ENCODE assay signal across 1 cellular context in the genomic region with DNA sequence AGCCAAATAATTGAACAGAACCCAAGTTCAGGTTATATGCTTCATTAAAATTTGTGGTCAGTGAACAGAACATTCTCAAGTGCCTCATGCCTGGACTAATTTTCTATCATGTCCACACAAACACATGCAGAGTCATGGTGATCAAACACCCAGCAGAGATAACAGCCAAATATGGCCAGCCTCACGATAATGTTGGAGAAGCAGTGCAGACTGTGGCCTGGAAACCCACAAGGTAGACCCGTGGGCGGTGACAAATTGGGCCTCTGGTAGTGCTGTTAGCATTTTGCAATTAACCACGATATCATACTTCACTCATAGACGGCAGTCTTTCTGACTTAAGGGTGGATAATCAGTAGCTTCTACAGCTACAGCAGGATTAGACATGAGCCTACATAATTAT.
TF ChIP-seq lines count a peak whose summit lies in the region.

No MANE protein-coding gene starts in this region.

TF ChIP-seq in K562, 482 proteins besides CTCF, POLR2A, EP300 and RAD21 (continued from another document and continues in another):
- TF ChIP-seq CREB1 (IDR thresholded peaks at IDR 0.05) (no peak; the same call in 1 of the 2 replicates), CREB1 (CRISPR knock-in tag; IDR thresholded peaks at IDR 0.05) (no peak), HNRNPUL1 (IDR thresholded peaks at IDR 0.05; ENCODE audit: low read length) (no peak), MEIS2 (IDR thresholded peaks at IDR 0.05; ENCODE audit: partially characterized antibody) (peak; percentile 81), SMARCB1 (IDR thresholded peaks at IDR 0.05; ENCODE audit: insufficient read length, low read depth) (no peak), ADNP (tag; IDR thresholded peaks at IDR 0.05) (0 out of 2 replicates have a peak, but pooled peaks have one; percentile 9), POLR3A (IDR thresholded peaks at IDR 0.05; ENCODE audit: borderline replicate concordance, extremely low read depth, insufficient read depth, insufficient read length) (no peak), FOXA1 (IDR thresholded peaks at IDR 0.05; ENCODE audit: borderline replicate concordance) (no peak), DIDO1 (tag; IDR thresholded peaks at IDR 0.05; ENCODE audit: low read depth) (no peak), SAFB2 (IDR thresholded peaks at IDR 0.05; ENCODE audit: borderline replicate concordance, low read depth, low read length, severe bottlenecking) (no peak), MAZ (CRISPR knock-in tag; conservative IDR thresholded peaks at IDR 0.05 in 1 of 2, IDR thresholded peaks at IDR 0.05 in 1 of 2) (no peak), HMGN3 (IDR thresholded peaks at IDR 0.05; ENCODE audit: borderline replicate concordance, extremely low read depth, insufficient read length, low read depth, low read length) (peak; percentile 67), EP400 (IDR thresholded peaks at IDR 0.05) (peak; percentile 26; the same call in 1 of the 2 replicates), ZNF124 (CRISPR knock-in tag; IDR thresholded peaks at IDR 0.05) (no peak), PRMT5 (CRISPR knock-in tag; IDR thresholded peaks at IDR 0.05) (no peak), JUND (IDR thresholded peaks at IDR 0.05; ENCODE audit: borderline replicate concordance, low read depth, low read length) (peak; percentile 72; the same call in 1 of the 2 replicates), JUND (tag; IDR thresholded peaks at IDR 0.05; ENCODE audit: borderline replicate concordance, low read depth, low read length) (peak; percentile 44; the same call in 1 of the 3 replicates), SMARCC2 (IDR thresholded peaks at IDR 0.05; ENCODE audit: low read depth) (0 out of 2 replicates have a peak, but pooled peaks have one; percentile 42), MTA3 (IDR thresholded peaks at IDR 0.05; ENCODE audit: borderline replicate concordance) (0 out of 2 replicates have a peak, but pooled peaks have one; percentile 27), DACH1 (IDR thresholded peaks at IDR 0.05; ENCODE audit: partially characterized antibody) (peak; percentile 37), ZBED1 (IDR thresholded peaks at IDR 0.05) (peak; percentile 95), SRF (CRISPR knock-in tag; IDR thresholded peaks at IDR 0.05) (peak; percentile 93 to 99), MCM2 (IDR thresholded peaks at IDR 0.05; ENCODE audit: low read depth) (no peak), PML (IDR thresholded peaks at IDR 0.05; ENCODE audit: low read length) (peak; percentile 67), MAFF (IDR thresholded peaks at IDR 0.05; ENCODE audit: low read length) (peak; percentile 85; the same call in 1 of the 2 replicates), RFX5 (IDR thresholded peaks at IDR 0.05; ENCODE audit: low read depth, low read length) (no peak), RBFOX2 (IDR thresholded peaks at IDR 0.05; ENCODE audit: low read depth, low read length) (no peak), ZNF507 (tag; conservative IDR thresholded peaks at IDR 0.05) (no peak), ZNF699 (CRISPR knock-in tag; IDR thresholded peaks at IDR 0.05; ENCODE audit: insufficient replicate concordance) (no peak), YY1 (IDR thresholded peaks at IDR 0.05; ENCODE audit: borderline replicate concordance in 1 of 3, control insufficient read depth in 1 of 3, extremely low read depth in 1 of 3, insufficient read depth in 3 of 3, insufficient read length in 1 of 3, insufficient replicate concordance in 2 of 3, low read depth in 1 of 3, low read length in 2 of 3) (peak in 1 of 3 experiments; percentile 62), CBX2 (IDR thresholded peaks at IDR 0.05; ENCODE audit: insufficient read depth, low read length, poor library complexity, severe bottlenecking) (no peak), KAT8 (IDR thresholded peaks at IDR 0.05; ENCODE audit: low read depth) (no peak), ARHGAP35 (IDR thresholded peaks at IDR 0.05; ENCODE audit: partially characterized antibody) (no peak), ZKSCAN1 (IDR thresholded peaks at IDR 0.05; ENCODE audit: low read depth, low read length) (0 out of 2 replicates have a peak, but pooled peaks have one; percentile 65), HDAC3 (IDR thresholded peaks at IDR 0.05; ENCODE audit: borderline replicate concordance, partially characterized antibody) (peak; percentile 85), HDAC1 (IDR thresholded peaks at IDR 0.05) (peak in 1 of 2 experiments; percentile 88; a peak in 2 of 4 replicates), ZNF444 (CRISPR knock-in tag; IDR thresholded peaks at IDR 0.05) (no peak), SMARCA4 (IDR thresholded peaks at IDR 0.05) (peak; percentile 88), NFYB (IDR thresholded peaks at IDR 0.05; ENCODE audit: extremely low read depth, insufficient read length) (no peak), TRIM24 (IDR thresholded peaks at IDR 0.05) (peak; percentile 34 to 62; a peak in 2 of 4 replicates), ZFP36 (IDR thresholded peaks at IDR 0.05; ENCODE audit: low read depth, low read length, partially characterized antibody) (peak; percentile 84), BACH1 (tag; IDR thresholded peaks at IDR 0.05) (peak; percentile 78; the same call in 1 of the 2 replicates), MCM3 (IDR thresholded peaks at IDR 0.05) (no peak), MEF2A (IDR thresholded peaks at IDR 0.05; ENCODE audit: control insufficient read depth, low read depth, low read length) (peak; percentile 60; the same call in 1 of the 2 replicates), ZNF431 (CRISPR knock-in tag; IDR thresholded peaks at IDR 0.05) (no peak), CCNT2 (IDR thresholded peaks at IDR 0.05; ENCODE audit: borderline replicate concordance, extremely low read depth, insufficient read length, low read depth, low read length) (peak; percentile 85), SMARCE1 (IDR thresholded peaks at IDR 0.05) (peak; percentile 83), ZNF584 (CRISPR knock-in tag; IDR thresholded peaks at IDR 0.05; ENCODE audit: low read depth) (0 out of 2 replicates have a peak, but pooled peaks have one; percentile 38), ZNF263 (CRISPR knock-in tag; IDR thresholded peaks at IDR 0.05; ENCODE audit: borderline replicate concordance) (no peak)
- TF ChIP-seq, protein P1, sequence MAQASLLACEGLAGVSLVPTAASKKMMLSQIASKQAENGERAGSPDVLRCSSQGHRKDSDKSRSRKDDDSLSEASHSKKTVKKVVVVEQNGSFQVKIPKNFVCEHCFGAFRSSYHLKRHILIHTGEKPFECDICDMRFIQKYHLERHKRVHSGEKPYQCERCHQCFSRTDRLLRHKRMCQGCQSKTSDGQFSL (CRISPR knock-in tag; IDR thresholded peaks at IDR 0.05) = no peak
- TF ChIP-seq, protein P1 (tag; IDR thresholded peaks at IDR 0.05) = no peak
- TF ChIP-seq, protein P2, sequence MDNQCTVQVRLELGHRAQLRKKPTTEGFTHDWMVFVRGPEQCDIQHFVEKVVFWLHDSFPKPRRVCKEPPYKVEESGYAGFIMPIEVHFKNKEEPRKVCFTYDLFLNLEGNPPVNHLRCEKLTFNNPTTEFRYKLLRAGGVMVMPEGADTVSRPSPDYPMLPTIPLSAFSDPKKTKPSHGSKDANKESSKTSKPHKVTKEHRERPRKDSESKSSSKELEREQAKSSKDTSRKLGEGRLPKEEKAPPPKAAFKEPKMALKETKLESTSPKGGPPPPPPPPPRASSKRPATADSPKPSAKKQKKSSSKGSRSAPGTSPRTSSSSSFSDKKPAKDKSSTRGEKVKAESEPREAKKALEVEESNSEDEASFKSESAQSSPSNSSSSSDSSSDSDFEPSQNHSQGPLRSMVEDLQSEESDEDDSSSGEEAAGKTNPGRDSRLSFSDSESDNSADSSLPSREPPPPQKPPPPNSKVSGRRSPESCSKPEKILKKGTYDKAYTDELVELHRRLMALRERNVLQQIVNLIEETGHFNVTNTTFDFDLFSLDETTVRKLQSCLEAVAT (IDR thresholded peaks at IDR 0.05) = peak in 1 of 2 experiments; percentile 81; a peak in 2 of 4 replicates
- TF ChIP-seq, protein P3, sequence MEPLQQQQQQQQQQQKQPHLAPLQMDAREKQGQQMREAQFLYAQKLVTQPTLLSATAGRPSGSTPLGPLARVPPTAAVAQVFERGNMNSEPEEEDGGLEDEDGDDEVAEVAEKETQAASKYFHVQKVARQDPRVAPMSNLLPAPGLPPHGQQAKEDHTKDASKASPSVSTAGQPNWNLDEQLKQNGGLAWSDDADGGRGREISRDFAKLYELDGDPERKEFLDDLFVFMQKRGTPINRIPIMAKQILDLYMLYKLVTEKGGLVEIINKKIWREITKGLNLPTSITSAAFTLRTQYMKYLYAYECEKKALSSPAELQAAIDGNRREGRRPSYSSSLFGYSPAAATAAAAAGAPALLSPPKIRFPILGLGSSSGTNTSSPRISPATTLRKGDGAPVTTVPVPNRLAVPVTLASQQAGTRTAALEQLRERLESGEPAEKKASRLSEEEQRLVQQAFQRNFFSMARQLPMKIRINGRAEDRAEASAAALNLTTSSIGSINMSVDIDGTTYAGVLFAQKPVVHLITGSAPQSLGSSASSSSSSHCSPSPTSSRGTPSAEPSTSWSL (CRISPR knock-in tag; IDR thresholded peaks at IDR 0.05; ENCODE audit: borderline replicate concordance) = no peak
- TF ChIP-seq, protein P4, sequence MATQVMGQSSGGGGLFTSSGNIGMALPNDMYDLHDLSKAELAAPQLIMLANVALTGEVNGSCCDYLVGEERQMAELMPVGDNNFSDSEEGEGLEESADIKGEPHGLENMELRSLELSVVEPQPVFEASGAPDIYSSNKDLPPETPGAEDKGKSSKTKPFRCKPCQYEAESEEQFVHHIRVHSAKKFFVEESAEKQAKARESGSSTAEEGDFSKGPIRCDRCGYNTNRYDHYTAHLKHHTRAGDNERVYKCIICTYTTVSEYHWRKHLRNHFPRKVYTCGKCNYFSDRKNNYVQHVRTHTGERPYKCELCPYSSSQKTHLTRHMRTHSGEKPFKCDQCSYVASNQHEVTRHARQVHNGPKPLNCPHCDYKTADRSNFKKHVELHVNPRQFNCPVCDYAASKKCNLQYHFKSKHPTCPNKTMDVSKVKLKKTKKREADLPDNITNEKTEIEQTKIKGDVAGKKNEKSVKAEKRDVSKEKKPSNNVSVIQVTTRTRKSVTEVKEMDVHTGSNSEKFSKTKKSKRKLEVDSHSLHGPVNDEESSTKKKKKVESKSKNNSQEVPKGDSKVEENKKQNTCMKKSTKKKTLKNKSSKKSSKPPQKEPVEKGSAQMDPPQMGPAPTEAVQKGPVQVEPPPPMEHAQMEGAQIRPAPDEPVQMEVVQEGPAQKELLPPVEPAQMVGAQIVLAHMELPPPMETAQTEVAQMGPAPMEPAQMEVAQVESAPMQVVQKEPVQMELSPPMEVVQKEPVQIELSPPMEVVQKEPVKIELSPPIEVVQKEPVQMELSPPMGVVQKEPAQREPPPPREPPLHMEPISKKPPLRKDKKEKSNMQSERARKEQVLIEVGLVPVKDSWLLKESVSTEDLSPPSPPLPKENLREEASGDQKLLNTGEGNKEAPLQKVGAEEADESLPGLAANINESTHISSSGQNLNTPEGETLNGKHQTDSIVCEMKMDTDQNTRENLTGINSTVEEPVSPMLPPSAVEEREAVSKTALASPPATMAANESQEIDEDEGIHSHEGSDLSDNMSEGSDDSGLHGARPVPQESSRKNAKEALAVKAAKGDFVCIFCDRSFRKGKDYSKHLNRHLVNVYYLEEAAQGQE (CRISPR knock-in tag; IDR thresholded peaks at IDR 0.05; ENCODE audit: low read depth) = no peak
- TF ChIP-seq, protein P5, sequence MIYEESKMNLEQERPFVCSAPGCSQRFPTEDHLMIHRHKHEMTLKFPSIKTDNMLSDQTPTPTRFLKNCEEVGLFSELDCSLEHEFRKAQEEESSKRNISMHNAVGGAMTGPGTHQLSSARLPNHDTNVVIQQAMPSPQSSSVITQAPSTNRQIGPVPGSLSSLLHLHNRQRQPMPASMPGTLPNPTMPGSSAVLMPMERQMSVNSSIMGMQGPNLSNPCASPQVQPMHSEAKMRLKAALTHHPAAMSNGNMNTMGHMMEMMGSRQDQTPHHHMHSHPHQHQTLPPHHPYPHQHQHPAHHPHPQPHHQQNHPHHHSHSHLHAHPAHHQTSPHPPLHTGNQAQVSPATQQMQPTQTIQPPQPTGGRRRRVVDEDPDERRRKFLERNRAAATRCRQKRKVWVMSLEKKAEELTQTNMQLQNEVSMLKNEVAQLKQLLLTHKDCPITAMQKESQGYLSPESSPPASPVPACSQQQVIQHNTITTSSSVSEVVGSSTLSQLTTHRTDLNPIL (CRISPR knock-in tag; IDR thresholded peaks at IDR 0.05) = no peak
- TF ChIP-seq, protein P6, sequence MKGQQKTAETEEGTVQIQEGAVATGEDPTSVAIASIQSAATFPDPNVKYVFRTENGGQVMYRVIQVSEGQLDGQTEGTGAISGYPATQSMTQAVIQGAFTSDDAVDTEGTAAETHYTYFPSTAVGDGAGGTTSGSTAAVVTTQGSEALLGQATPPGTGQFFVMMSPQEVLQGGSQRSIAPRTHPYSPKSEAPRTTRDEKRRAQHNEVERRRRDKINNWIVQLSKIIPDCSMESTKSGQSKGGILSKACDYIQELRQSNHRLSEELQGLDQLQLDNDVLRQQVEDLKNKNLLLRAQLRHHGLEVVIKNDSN (CRISPR knock-in tag; IDR thresholded peaks at IDR 0.05) = no peak
- TF ChIP-seq, protein P7, sequence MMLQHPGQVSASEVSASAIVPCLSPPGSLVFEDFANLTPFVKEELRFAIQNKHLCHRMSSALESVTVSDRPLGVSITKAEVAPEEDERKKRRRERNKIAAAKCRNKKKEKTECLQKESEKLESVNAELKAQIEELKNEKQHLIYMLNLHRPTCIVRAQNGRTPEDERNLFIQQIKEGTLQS (IDR thresholded peaks at IDR 0.05) = peak; percentile 36; the same call in 1 of the 2 replicates
- TF ChIP-seq, protein P7 (CRISPR knock-in tag; conservative IDR thresholded peaks at IDR 0.05) = no peak
- TF ChIP-seq, protein P8, sequence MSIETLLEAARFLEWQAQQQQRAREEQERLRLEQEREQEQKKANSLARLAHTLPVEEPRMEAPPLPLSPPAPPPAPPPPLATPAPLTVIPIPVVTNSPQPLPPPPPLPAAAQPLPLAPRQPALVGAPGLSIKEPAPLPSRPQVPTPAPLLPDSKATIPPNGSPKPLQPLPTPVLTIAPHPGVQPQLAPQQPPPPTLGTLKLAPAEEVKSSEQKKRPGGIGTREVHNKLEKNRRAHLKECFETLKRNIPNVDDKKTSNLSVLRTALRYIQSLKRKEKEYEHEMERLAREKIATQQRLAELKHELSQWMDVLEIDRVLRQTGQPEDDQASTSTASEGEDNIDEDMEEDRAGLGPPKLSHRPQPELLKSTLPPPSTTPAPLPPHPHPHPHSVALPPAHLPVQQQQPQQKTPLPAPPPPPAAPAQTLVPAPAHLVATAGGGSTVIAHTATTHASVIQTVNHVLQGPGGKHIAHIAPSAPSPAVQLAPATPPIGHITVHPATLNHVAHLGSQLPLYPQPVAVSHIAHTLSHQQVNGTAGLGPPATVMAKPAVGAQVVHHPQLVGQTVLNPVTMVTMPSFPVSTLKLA (conservative IDR thresholded peaks at IDR 0.05) = peak; percentile 52 to 63; a peak in 3 of 4 replicates
- TF ChIP-seq, protein P9, sequence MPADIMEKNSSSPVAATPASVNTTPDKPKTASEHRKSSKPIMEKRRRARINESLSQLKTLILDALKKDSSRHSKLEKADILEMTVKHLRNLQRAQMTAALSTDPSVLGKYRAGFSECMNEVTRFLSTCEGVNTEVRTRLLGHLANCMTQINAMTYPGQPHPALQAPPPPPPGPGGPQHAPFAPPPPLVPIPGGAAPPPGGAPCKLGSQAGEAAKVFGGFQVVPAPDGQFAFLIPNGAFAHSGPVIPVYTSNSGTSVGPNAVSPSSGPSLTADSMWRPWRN (IDR thresholded peaks at IDR 0.05; ENCODE audit: low read depth) = peak; percentile 96
